In genomic region chr18:46362533-46362932, GRCh38 we compare ENCODE assay signal across 27 cellular contexts.
"Had no signal": no experiment of that assay in that cellular context is flagged by ENCODE, and none has a peak within 500 bp of the region (broad histone marks: within the 10 kb centered on the region; RNA-seq: fewer than 3 reads in every experiment).

No MANE protein-coding gene starts in this region.

- H3K27me3 ChIP-seq: neural progenitor cell, ovary, stomach, testis, tibial artery, uterus had no signal

- H3K27ac ChIP-seq: left ventricle myocardium inferior, neural progenitor cell, neutrophil, ovary, skin epidermis, stomach, testis, tibial artery, uterus had no signal

- H3K4me2 ChIP-seq: neural progenitor cell had no signal

- H3K9me3 ChIP-seq: neutrophil, ovary, testis, uterus had no signal

- H2AFZ ChIP-seq: neural progenitor cell had no signal

- H3K36me3 ChIP-seq: left ventricle myocardium inferior, neural progenitor cell, neutrophil, ovary, stomach, tibial artery, uterus had no signal

- H3K4me1 ChIP-seq: stomach, testis, tibial artery, uterus had no signal

- DNase-seq: hypothalamus; immature natural killer cell; kidney; left colon; left ventricle myocardium inferior; mammary epithelial cell; mesenchymal stem cell; natural killer cell; nephron progenitor cell; occipital lobe; ovary; right cardiac atrium; stimulated activated CD4-positive, alpha-beta T cell treated with anti-CD3 and anti-CD28 coated beads, Interleukin-12 subunit alpha, Interleukin-12 subunit beta, amount 100 ng/mL, for 4 hours; stimulated activated CD4-positive, alpha-beta T cell treated with anti-CD3 and anti-CD28 coated beads, Interleukin-15, amount 100 ng/mL, for 24 hours; stimulated activated CD4-positive, alpha-beta T cell treated with anti-CD3 and anti-CD28 coated beads, Interleukin-2, amount 100 ng/mL, for 24 hours; stimulated activated CD4-positive, alpha-beta T cell treated with anti-CD3 and anti-CD28 coated beads, Interleukin-4, amount 100 ng/mL, for 1 hour; stimulated activated naive B cell treated with anti-CD40 and anti-IgM and Interleukin-4, amounts not matched to agents 10 μg/mL and 1 μg/mL and 100 μg/mL, for 72 hours; stimulated activated naive CD8-positive, alpha-beta T cell treated with anti-CD3 and anti-CD28 coated beads, Interleukin-15, Interleukin-2, amounts not matched to agents 100 U/mL and 50 U/mL, for 24 hours; stomach; testis; tibial artery; trophoblast cell; uterus had no signal

- ATAC-seq: left colon; natural killer cell; right cardiac atrium; sciatic nerve; stimulated activated naive B cell treated with anti-CD40 and anti-IgM and Interleukin-4, amounts not matched to agents 10 μg/mL and 1 μg/mL and 100 μg/mL, for 72 hours; stimulated activated naive CD8-positive, alpha-beta T cell treated with anti-CD3 and anti-CD28 coated beads, Interleukin-15, Interleukin-2, amounts not matched to agents 100 U/mL and 50 U/mL, for 24 hours had no signal

- H3K4me3 ChIP-seq: left ventricle myocardium inferior, neural progenitor cell, ovary, skin epidermis, stomach, testis, tibial artery, uterus had no signal
